ENCODE assay signal across 24 cellular contexts in the genomic region with DNA sequence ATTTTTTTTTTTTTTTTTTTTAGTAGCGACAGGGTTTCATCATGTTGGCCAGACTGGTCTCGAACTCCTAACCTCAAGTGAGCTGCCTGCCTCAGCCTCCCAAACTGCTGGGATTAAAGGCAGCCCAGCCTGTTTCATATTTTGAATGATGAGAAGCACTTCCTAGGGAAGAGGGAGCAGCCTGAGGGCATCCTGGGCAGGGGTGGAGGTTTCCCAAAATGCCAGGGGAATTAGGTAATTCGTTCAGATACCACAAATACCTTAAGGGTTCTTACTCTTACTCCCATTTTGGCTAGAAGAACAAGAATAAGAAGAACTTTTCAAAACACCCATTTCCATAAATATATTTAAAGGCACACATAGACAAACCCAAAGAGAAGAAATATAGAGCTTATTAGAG. TPM values are rescaled to one million over a fixed set of nuclear protein-coding genes. Genes with fewer than 3 reads are reported as not detected.
DNase-seq lines count a peak whose midpoint lies in the region; TF ChIP-seq lines count a peak whose summit lies in the region.
"Had no signal": no experiment of that assay in that cellular context is flagged by ENCODE, and none has a peak within 500 bp of the region (broad histone marks: within the 10 kb centered on the region; RNA-seq: fewer than 3 reads in every experiment).

No MANE protein-coding gene starts in this region.

- intact Hi-C loops in mammary epithelial cell (cut with micrococcal nuclease) = no loop called here
- intact Hi-C loops in breast epithelium (cut with DNase I; ENCODE audit: low total_unique reads) = no loop called here

- H2AFZ ChIP-seq in mammary epithelial cell (ENCODE audit: low read depth, low read length) = no peak overlapping the region

- no peak overlapping the region for H4K8ac ChIP-seq in mesendoderm (ENCODE audit: low read depth, low read length)

- 7% methylated on average over 3 of the region's 3 CpGs for WGBS in mammary epithelial cell (ENCODE audit: low coverage, missing lambda C conversion rate)
- WGBS in mesendoderm (ENCODE audit: extremely low coverage, insufficient coverage, low lambda C conversion rate) = no CpG with 5 or more reads among the region's 3 CpGs

- H3K79me2 ChIP-seq in mammary epithelial cell (ENCODE audit: insufficient read depth, low read length) = no peaks in the 10 kb centered on the region
- H3K79me2 ChIP-seq in mesendoderm (ENCODE audit: control insufficient read depth, insufficient read depth, low read length) = no peaks in the 10 kb centered on the region

- no peaks in the 10 kb centered on the region for H3K36me3 ChIP-seq in mammary epithelial cell (ENCODE audit: insufficient read depth, low read length)
- no peaks in the 10 kb centered on the region for H3K36me3 ChIP-seq in breast epithelium
- H3K36me3 ChIP-seq in mesendoderm (ENCODE audit: control insufficient read depth, insufficient read depth, low read length) = no peaks in the 10 kb centered on the region
- H3K36me3 ChIP-seq: BLaER1 treated with 17β-estradiol and CSF1 and Interleukin-3, amounts not matched to agents 10 nM and 100 nM; HAP-1 had no signal

- H3K18ac ChIP-seq in mesendoderm (ENCODE audit: low read length) = no peak overlapping the region

- H3K79me1 ChIP-seq in mesendoderm (ENCODE audit: low read length) = no peaks in the 10 kb centered on the region

- TF ChIP-seq CTCF in mammary epithelial cell (conservative IDR thresholded peaks at IDR 0.05 in 1 of 2, IDR thresholded peaks at IDR 0.05 in 1 of 2; ENCODE audit: extremely low read depth in 1 of 2, insufficient read depth in 1 of 2, low read depth in 1 of 2, low read length in 2 of 2) = no peak
- no peak for TF ChIP-seq CTCF in breast epithelium (IDR thresholded peaks at IDR 0.05)

- H3K27me3 ChIP-seq in mammary epithelial cell (ENCODE audit: insufficient read depth, low read length) (no peaks in the 10 kb centered on the region), breast epithelium (peaks cover 0 to 21% of the 10 kb centered on the region in 2 donors), mesendoderm (ENCODE audit: insufficient read depth, low read length, poor library complexity) (no peaks in the 10 kb centered on the region)
- H3K27me3 ChIP-seq: BLaER1 treated with 17β-estradiol and CSF1 and Interleukin-3, amounts not matched to agents 10 nM and 100 nM had no signal

- H2BK5ac ChIP-seq in mesendoderm (ENCODE audit: low read length) = no peak overlapping the region

- H3K9ac ChIP-seq in mammary epithelial cell (ENCODE audit: insufficient read depth, low read length) (no peak overlapping the region), mesendoderm (ENCODE audit: low read length) (no peak overlapping the region)
- H3K9ac ChIP-seq: BLaER1 treated with 17β-estradiol and CSF1 and Interleukin-3, amounts not matched to agents 10 nM and 100 nM; KMS-11 had no signal

- no peak overlapping the region for H3K4ac ChIP-seq in mesendoderm (ENCODE audit: low read depth, low read length)

- no peak overlapping the region for H2BK120ac ChIP-seq in mesendoderm (ENCODE audit: low read depth, low read length)

- no peaks in the 10 kb centered on the region for H3K9me3 ChIP-seq in mammary epithelial cell (replicated peaks; ENCODE audit: insufficient read depth, low read length)
- no peaks in the 10 kb centered on the region for H3K9me3 ChIP-seq in breast epithelium
- H3K9me3 ChIP-seq: BLaER1 treated with 17β-estradiol and CSF1 and Interleukin-3, amounts not matched to agents 10 nM and 100 nM; HAP-1 had no signal

- DNase-seq in mammary epithelial cell = peak; percentile 68
- DNase-seq in breast epithelium (ENCODE audit: low spot score in 2 of 2) = no peak
- peak; percentile 78 for DNase-seq in NCI-H226
- DNase-seq in dedifferentiated amniotic fluid mesenchymal stem cell (ENCODE audit: extremely low spot score) = peak; percentile 42
- DNase-seq in mesendoderm = peak; percentile 86
- DNase-seq in NOMO-1 treated with DMSO at 0.1 percent for 48 hours (lab: John Stamatoyannopoulos, UW; ENCODE audit: unreplicated experiment) = no peak
- no peak for DNase-seq in middle frontal gyrus (ENCODE audit: extremely low spot score, low spot score)
- no peak for DNase-seq in occipital lobe (lab: John Stamatoyannopoulos, UW)
- DNase-seq: ACHN; CD8-positive, alpha-beta T cell; DMS153; IMR-90; NCI-H1105; NCI-H146; NCI-H2029; NCI-H524 treated with DMSO at 0.1 percent for 48 hours; SHP77 treated with DMSO at 0.1 percent for 48 hours; SW 1271 had no signal

- H4K5ac ChIP-seq in mesendoderm (ENCODE audit: low read length) = no peak overlapping the region

- CTCF ChIA-PET in mammary epithelial cell (lab: Charles Lee; ENCODE audit: low non-redundant PET) = interaction anchor here (0.7 kb wide), 1 partner anchor 468 kb away, joined by 6 read pairs; no protein-coding TSS in a partner anchor

- no peak overlapping the region for H3K56ac ChIP-seq in mesendoderm (ENCODE audit: low read length)

- no peak overlapping the region for H2BK15ac ChIP-seq in mesendoderm (replicated peaks; ENCODE audit: low read depth)

- H3K4me3 ChIP-seq in mammary epithelial cell (replicated peaks in 1 of 3; ENCODE audit: insufficient read depth in 1 of 3, low read depth in 2 of 3, low read length in 3 of 3) (no peak overlapping the region), breast epithelium (no peak overlapping the region), mesendoderm (ENCODE audit: low read length) (no peak overlapping the region)
- H3K4me3 ChIP-seq: BLaER1 treated with 17β-estradiol and CSF1 and Interleukin-3, amounts not matched to agents 10 nM and 100 nM; GM12878; HAP-1; SK-N-MC had no signal

- H2AK5ac ChIP-seq in mesendoderm (ENCODE audit: low read length) = no peak overlapping the region

- BruUV-seq in mammary epithelial cell (replicated peaks; lab: Mats Ljungman, UMichigan) = no TSS peak

- H3K27ac ChIP-seq in mammary epithelial cell (ENCODE audit: insufficient read depth, low read depth, low read length) = no peak overlapping the region
- H3K27ac ChIP-seq in breast epithelium = no peak overlapping the region
- no peak overlapping the region for H3K27ac ChIP-seq in mesendoderm (ENCODE audit: low read depth, low read length)
- H3K27ac ChIP-seq: 22Rv1; BLaER1 treated with 17β-estradiol and CSF1 and Interleukin-3, amounts not matched to agents 10 nM and 100 nM; KMS-11; SK-N-MC had no signal

- no peaks in the 10 kb centered on the region for H4K20me1 ChIP-seq in mammary epithelial cell (ENCODE audit: insufficient read depth, low read length)

- dilution Hi-C loops in mammary epithelial cell (cut with HindIII; ENCODE audit: low sequenced_read_pairs) = no loop called here

- no peak overlapping the region for H3K23ac ChIP-seq in mesendoderm (ENCODE audit: low read length)

- no peaks in the 10 kb centered on the region for H3K4me1 ChIP-seq in mammary epithelial cell (ENCODE audit: insufficient read depth, low read length)
- no peaks in the 10 kb centered on the region for H3K4me1 ChIP-seq in breast epithelium
- H3K4me1 ChIP-seq in mesendoderm (ENCODE audit: control insufficient read depth, low read depth, low read length) = no peaks in the 10 kb centered on the region
- H3K4me1 ChIP-seq: HAP-1 had no signal

- TF ChIP-seq POLR2A in breast epithelium (IDR thresholded peaks at IDR 0.05) = no peak

- in situ Hi-C loops in mammary epithelial cell (cut with MboI; ENCODE audit: low sequenced_read_pairs in 2 of 2) = no loop called here

- H3K4me2 ChIP-seq in mammary epithelial cell (ENCODE audit: insufficient read depth, low read depth, low read length) (no peak overlapping the region), mesendoderm (ENCODE audit: low read length) (no peak overlapping the region)
- H3K4me2 ChIP-seq: BLaER1 treated with 17β-estradiol and CSF1 and Interleukin-3, amounts not matched to agents 10 nM and 100 nM; KMS-11 had no signal

RNA-seq across cellular contexts. Expression of a gene that starts 29.5 kb away (rescaled TPM):
- 10 to 100 TPM; 41.7 to 51.3 TPM for total RNA-seq in mammary epithelial cell
- polyA plus RNA-seq in mammary epithelial cell = 22.8 TPM
- polyA minus RNA-seq in mammary epithelial cell = 29.1 TPM
- 10 to 100 TPM; 35.3 to 38.0 (median 37.3) TPM for total RNA-seq in breast epithelium
- polyA plus RNA-seq in mesendoderm (2013, experiment 1 of 2) = 43.2 TPM
- polyA plus RNA-seq in mesendoderm (2013, experiment 2 of 2) = 44.5 TPM
- total RNA-seq in occipital lobe = 26.2 TPM

Comparison
In these comparisons a context has a peak if more than half of its experiments do, and no peak if none do; other contexts are left out.
1. DNase-seq: peak in mammary epithelial cell (single experiment), NCI-H226 (single experiment), dedifferentiated amniotic fluid mesenchymal stem cell (single experiment) and mesendoderm (single experiment); none in breast epithelium (0 of 2), NOMO-1 treated with DMSO at 0.1 percent for 48 hours (single experiment), middle frontal gyrus (single experiment) and occipital lobe (single experiment).